ENCODE assay signal across 9 cellular contexts in genomic region chr1:183871142-183871541, GRCh38.
DNase-seq lines count a peak whose midpoint lies in the region; ATAC-seq, FAIRE-seq and TF ChIP-seq lines count a peak whose summit lies in the region.
"Had no signal": no experiment of that assay in that cellular context is flagged by ENCODE, and none has a peak within 500 bp of the region (broad histone marks: within the 10 kb centered on the region; RNA-seq: fewer than 3 reads in every experiment).

No MANE protein-coding gene starts in this region.

- no peaks in the 10 kb centered on the region for H3K79me2 ChIP-seq in H1 (ENCODE audit: control insufficient read depth in 1 of 2, insufficient read depth in 2 of 2, low read length in 2 of 2)

- H2BK120ac ChIP-seq in H1 (replicated peaks; ENCODE audit: low read depth, low read length) (no peak overlapping the region), neuronal stem cell (ENCODE audit: low read depth, low read length) (no peak overlapping the region)

- no peak overlapping the region for H2BK20ac ChIP-seq in H1 (ENCODE audit: low read length)

- intact Hi-C loops in activated CD4-positive, alpha-beta T cell treated with anti-CD3 and anti-CD28 coated beads, Interleukin-2, amount 10 ng/mL, durations not matched to agents 24 days and 14 days (cut with micrococcal nuclease), result no loop called here

- H3K79me1 ChIP-seq in H1 (ENCODE audit: low read depth, low read length), result no peaks in the 10 kb centered on the region
- no peaks in the 10 kb centered on the region for H3K79me1 ChIP-seq in neuronal stem cell (ENCODE audit: low read depth, low read length)

- no peak overlapping the region for H3K27ac ChIP-seq in H1 (ENCODE audit: low read depth, low read length)
- H3K27ac ChIP-seq in neuronal stem cell (replicated peaks; ENCODE audit: low read length), result no peak overlapping the region

- no peak for ATAC-seq in HG03097 (IDR thresholded peaks at IDR 0.05; ENCODE audit: low FRiP score, unreplicated experiment)

- H2AFZ ChIP-seq in H1 (ENCODE audit: low read length), result no peak overlapping the region
- no peak overlapping the region for H2AFZ ChIP-seq in neuronal stem cell (ENCODE audit: low read length)

- no peaks in the 10 kb centered on the region for H3K36me3 ChIP-seq in H1 (ENCODE audit: control insufficient read depth in 2 of 4, insufficient read depth in 4 of 4, low read length in 3 of 4)
- peaks cover 3 to 12% of the 10 kb centered on the region in 2 donors for H3K36me3 ChIP-seq in neuronal stem cell (replicated peaks in 1 of 2; ENCODE audit: control insufficient read depth in 2 of 2, insufficient read depth in 2 of 2, low read length in 2 of 2)

- no peak overlapping the region for H4K5ac ChIP-seq in H1 (ENCODE audit: insufficient read length, low read depth, low read length)

- TF ChIP-seq POLR2A in H1 (IDR thresholded peaks at IDR 0.05; ENCODE audit: control extremely low read depth in 1 of 2, low read depth in 2 of 2, low read length in 2 of 2), result no peak

- FAIRE-seq in H1 (lab: Jason Lieb, UNC), result peak; percentile 28

- CTCF ChIA-PET in H1 (lab: Charles Lee; ENCODE audit: partially characterized antibody), result interaction anchor here (0.6 to 1.2 kb wide), 5 partner anchors 10 to 186 kb away, joined by 3 to 4 read pairs (median 3); no protein-coding TSS in a partner anchor

- H3K23ac ChIP-seq in H1 (ENCODE audit: insufficient read length) (no peak overlapping the region), neuronal stem cell (ENCODE audit: low read depth, low read length, poor library complexity) (no peak overlapping the region)

- H3K4me1 ChIP-seq in H1 (replicated peaks in 1 of 4; ENCODE audit: control insufficient read depth in 3 of 4, insufficient read depth in 4 of 4, low read length in 3 of 4) (peaks cover 1 to 7% (median 6%) of the 10 kb centered on the region in 4 experiments; a peak in 4 of 7 replicates), neuronal stem cell (ENCODE audit: control insufficient read depth in 2 of 2, insufficient read depth in 1 of 2, low read depth in 1 of 2, low read length in 2 of 2) (peaks cover 14 to 26% of the 10 kb centered on the region in 2 donors)

- H3K4me2 ChIP-seq in H1 (ENCODE audit: insufficient read depth in 1 of 2, low read depth in 2 of 2, low read length in 2 of 2) (no peak overlapping the region), neuronal stem cell (ENCODE audit: insufficient read depth, low read length, poor library complexity, severe bottlenecking) (no peak overlapping the region)

- H2BK15ac ChIP-seq in H1 (ENCODE audit: low read length), result no peak overlapping the region
- no peak overlapping the region for H2BK15ac ChIP-seq in neuronal stem cell (ENCODE audit: low read length)

- H3K4me3 ChIP-seq in LNCaP clone FGC (ENCODE audit: low read depth, low read length) (no peak overlapping the region), H1 (ENCODE audit: extremely low read depth in 1 of 4, insufficient read depth in 2 of 4, low read depth in 3 of 4, low read length in 4 of 4) (no peak overlapping the region), neuronal stem cell (ENCODE audit: low read length in 2 of 2) (no peak overlapping the region)

- H3K27me3 Mint-ChIP-seq in activated CD4-positive, alpha-beta T cell treated with anti-CD3 and anti-CD28 coated beads, Interleukin-2, amount 10 ng/mL, durations not matched to agents 24 days and 14 days, result no peaks in the 10 kb centered on the region

- POLR2A ChIA-PET in H1 (lab: Charles Lee; ENCODE audit: partially characterized antibody), result no interaction called here

- H3K4me3 Mint-ChIP-seq in activated CD4-positive, alpha-beta T cell treated with anti-CD3 and anti-CD28 coated beads, Interleukin-2, amount 10 ng/mL, durations not matched to agents 24 days and 14 days, result no peak overlapping the region

- no peaks in the 10 kb centered on the region for H4K20me1 ChIP-seq in H1 (replicated peaks in 1 of 2; ENCODE audit: control insufficient read depth in 1 of 2, insufficient read depth in 2 of 2, low read length in 2 of 2)

- no peak overlapping the region for H2BK12ac ChIP-seq in H1 (ENCODE audit: low read depth, low read length)
- H2BK12ac ChIP-seq in neuronal stem cell (ENCODE audit: low read length), result no peak overlapping the region

- H3K18ac ChIP-seq in H1 (ENCODE audit: extremely low read depth, low read length) (no peak overlapping the region), neuronal stem cell (ENCODE audit: low read length) (no peak overlapping the region)

- H3K9me3 Mint-ChIP-seq in activated CD4-positive, alpha-beta T cell treated with anti-CD3 and anti-CD28 coated beads, Interleukin-2, amount 10 ng/mL, durations not matched to agents 24 days and 14 days, result no peaks in the 10 kb centered on the region

- WGBS in H1 (ENCODE audit: extremely low coverage in 1 of 2, insufficient coverage in 1 of 2, insufficient read length in 1 of 2, insufficient replicate concordance in 2 of 2, low coverage in 1 of 2, low lambda C conversion rate in 2 of 2, missing lambda C conversion rate in 1 of 2), 2 experiments, result 76% methylated on average over 3 of the region's 3 CpGs; no CpG with 5 or more reads in 1 of the 2 experiments
- WGBS in neuronal stem cell (ENCODE audit: extremely low coverage in 2 of 2, insufficient read length in 2 of 2, insufficient replicate concordance in 1 of 2), 2 donors, result no CpG with 5 or more reads among the region's 3 CpGs

- DNase-seq in Ammon's horn (ENCODE audit: low spot score) (peak; percentile 83), LNCaP clone FGC (ENCODE audit: low read depth) (peak; percentile 67), H1 (ENCODE audit: low read depth in 1 of 2, low spot score in 2 of 2) (no peak), midbrain (lab: John Stamatoyannopoulos, UW) (peak; percentile 62), neuronal stem cell (ENCODE audit: low spot score) (no peak)
- DNase-seq in stimulated activated CD4-positive, alpha-beta T cell treated with anti-CD3 and anti-CD28 coated beads, Interleukin-15, amount 100 ng/mL, for 24 hours, result no peak
- DNase-seq in activated CD4-positive, alpha-beta T cell treated with anti-CD3 and anti-CD28 coated beads, Interleukin-2, amount 10 ng/mL, durations not matched to agents 24 days and 14 days, result no peak
- DNase-seq: DMS79 treated with DMSO at 0.1 percent for 48 hours had no signal

- H3K4me1 Mint-ChIP-seq in activated CD4-positive, alpha-beta T cell treated with anti-CD3 and anti-CD28 coated beads, Interleukin-2, amount 10 ng/mL, durations not matched to agents 24 days and 14 days, result peaks cover 11% of the 10 kb centered on the region

- no peak overlapping the region for H3K9ac ChIP-seq in H1 (replicated peaks in 1 of 4; ENCODE audit: extremely low read depth in 1 of 4, low read depth in 3 of 4, low read length in 3 of 4)
- no peak overlapping the region for H3K9ac ChIP-seq in neuronal stem cell (ENCODE audit: low read depth, low read length, poor library complexity)

- no peak for TF ChIP-seq CTCF in LNCaP clone FGC (IDR thresholded peaks at IDR 0.05; ENCODE audit: control insufficient read depth, extremely low read depth, insufficient read depth)
- TF ChIP-seq CTCF in H1 (IDR thresholded peaks at IDR 0.05; ENCODE audit: control extremely low read depth in 1 of 3, insufficient read depth in 1 of 3, low read depth in 1 of 3, low read length in 3 of 3), result no peak

- no peak overlapping the region for H2AK5ac ChIP-seq in H1 (ENCODE audit: low read depth, low read length)
- H2AK5ac ChIP-seq in neuronal stem cell (ENCODE audit: low read depth, low read length), result no peak overlapping the region

- no peak overlapping the region for H3K27ac Mint-ChIP-seq in activated CD4-positive, alpha-beta T cell treated with anti-CD3 and anti-CD28 coated beads, Interleukin-2, amount 10 ng/mL, durations not matched to agents 24 days and 14 days

- H3K9me3 ChIP-seq in H1 (ENCODE audit: insufficient read depth in 2 of 2, low read depth in 1 of 2, low read length in 1 of 2) (no peaks in the 10 kb centered on the region), neuronal stem cell (replicated peaks in 1 of 2; ENCODE audit: control insufficient read depth in 2 of 2, insufficient read depth in 1 of 2, low read depth in 1 of 2, low read length in 2 of 2) (peaks cover 0 to 3% of the 10 kb centered on the region in 2 donors)

- H3K14ac ChIP-seq in H1 (ENCODE audit: insufficient read length) (no peak overlapping the region), neuronal stem cell (ENCODE audit: low read length) (no peak overlapping the region)

- no peak for TF ChIP-seq EP300 in H1 (IDR thresholded peaks at IDR 0.05; ENCODE audit: borderline replicate concordance in 1 of 2, low read depth in 2 of 2, low read length in 2 of 2)

- H4K91ac ChIP-seq in H1 (replicated peaks; ENCODE audit: insufficient read length, low read length), result no peak overlapping the region
- H4K91ac ChIP-seq in neuronal stem cell (ENCODE audit: low read depth, low read length, poor library complexity), result no peak overlapping the region

- no peaks in the 10 kb centered on the region for H3K23me2 ChIP-seq in H1 (ENCODE audit: low read depth, low read length)

- H3K27me3 ChIP-seq in H1 (replicated peaks in 1 of 4; ENCODE audit: control insufficient read depth in 3 of 4, extremely low read depth in 1 of 4, insufficient read depth in 3 of 4, low read length in 3 of 4) (no peaks in the 10 kb centered on the region), neuronal stem cell (ENCODE audit: control insufficient read depth in 3 of 3, insufficient read depth in 3 of 3, low read depth in 1 of 3, low read length in 3 of 3) (no peaks in the 10 kb centered on the region)

- no peak overlapping the region for H3K56ac ChIP-seq in H1 (replicated peaks; ENCODE audit: insufficient read length, low read depth, low read length)

- H3K4ac ChIP-seq in H1 (replicated peaks; ENCODE audit: insufficient read length, low read depth, low read length) (no peak overlapping the region), neuronal stem cell (ENCODE audit: low read length) (no peak overlapping the region)

- no peak for TF ChIP-seq RAD21 in H1 (IDR thresholded peaks at IDR 0.05 in 1 of 2, conservative IDR thresholded peaks at IDR 0.05 in 1 of 2; ENCODE audit: low read depth in 2 of 2, low read length in 2 of 2)

- H4K8ac ChIP-seq in H1 (ENCODE audit: extremely low read depth, insufficient read depth, low read length) (no peak overlapping the region), neuronal stem cell (ENCODE audit: low read depth, low read length) (no peak overlapping the region)

- H3K36me3 Mint-ChIP-seq in activated CD4-positive, alpha-beta T cell treated with anti-CD3 and anti-CD28 coated beads, Interleukin-2, amount 10 ng/mL, durations not matched to agents 24 days and 14 days (ENCODE audit: low read depth), result no peaks in the 10 kb centered on the region

- H2BK5ac ChIP-seq in H1 (ENCODE audit: low read depth, low read length), result no peak overlapping the region
- H2BK5ac ChIP-seq in neuronal stem cell (ENCODE audit: low read length), result no peak overlapping the region

TF ChIP-seq in H1, 55 proteins besides CTCF, POLR2A, EP300 and RAD21 (continues in another document):
- TF ChIP-seq SP4 (IDR thresholded peaks at IDR 0.05; ENCODE audit: low read length) (no peak), POLR2AphosphoS5 (IDR thresholded peaks at IDR 0.05; ENCODE audit: low read depth, low read length) (no peak), GABPA (IDR thresholded peaks at IDR 0.05; ENCODE audit: borderline replicate concordance, insufficient read depth, low read length) (no peak)

Comparison
In these comparisons a context has a peak if more than half of its experiments do, and no peak if none do; other contexts are left out.
1. DNase-seq: peak in Ammon's horn (single experiment), LNCaP clone FGC (single experiment) and midbrain (single experiment); none in H1 (0 of 2), stimulated activated CD4-positive, alpha-beta T cell treated with anti-CD3 and anti-CD28 coated beads, Interleukin-15, amount 100 ng/mL, for 24 hours (single experiment), activated CD4-positive, alpha-beta T cell treated with anti-CD3 and anti-CD28 coated beads, Interleukin-2, amount 10 ng/mL, durations not matched to agents 24 days and 14 days (single experiment) and neuronal stem cell (single experiment).